ENCODE assay signal across 8 cellular contexts in the genomic region with DNA sequence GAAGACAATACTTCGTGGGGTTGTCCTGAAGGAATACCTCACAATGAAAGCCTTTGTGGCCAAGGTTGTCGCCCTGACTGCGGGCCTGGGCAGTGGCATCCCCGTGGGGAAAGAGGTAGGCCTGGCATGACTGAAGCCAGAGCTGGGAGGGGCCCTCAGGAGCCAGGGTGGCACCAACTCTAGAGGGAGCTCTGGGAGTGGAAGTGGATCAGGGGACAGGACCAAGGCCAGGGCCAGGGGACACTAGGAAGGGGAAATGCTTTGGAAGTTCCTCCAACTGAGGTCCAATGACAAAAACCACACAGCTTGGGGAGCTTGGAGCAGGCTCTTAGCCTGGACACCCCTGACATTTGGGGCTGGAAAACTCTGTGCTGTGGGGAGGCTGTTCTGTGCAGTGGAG. TPM values are rescaled to one million over a fixed set of nuclear protein-coding genes. Genes with fewer than 3 reads are reported as not detected.
DNase-seq lines count a peak whose midpoint lies in the region; ATAC-seq and TF ChIP-seq lines count a peak whose summit lies in the region.
"Had no signal": no experiment of that assay in that cellular context is flagged by ENCODE, and none has a peak within 500 bp of the region (broad histone marks: within the 10 kb centered on the region; RNA-seq: fewer than 3 reads in every experiment).

No MANE protein-coding gene starts in this region.

- H3K36me3 ChIP-seq in endodermal cell (ENCODE audit: control insufficient read depth, insufficient read depth, low read length), result no peaks in the 10 kb centered on the region

- H3K9me3 ChIP-seq in endodermal cell (ENCODE audit: control insufficient read depth, low read length), result no peaks in the 10 kb centered on the region

- no peaks in the 10 kb centered on the region for H3K9me3 Mint-ChIP-seq in activated naive CD4-positive, alpha-beta T cell treated with anti-CD3 and anti-CD28 coated beads for 36 hours
- no peaks in the 10 kb centered on the region for H3K9me3 Mint-ChIP-seq in activated naive CD4-positive, alpha-beta T cell treated with anti-CD3 and anti-CD28 coated beads, Interleukin-2, amount 10 ng/mL, durations not matched to agents 7 days and 5 days
- H3K9me3 Mint-ChIP-seq in endodermal cell, result no peaks in the 10 kb centered on the region
- peaks cover 4% of the 10 kb centered on the region for H3K9me3 Mint-ChIP-seq in stimulated activated memory B cell treated with anti-CD40 and anti-IgM and Interleukin-4, amounts not matched to agents 10 μg/mL and 1 μg/mL and 100 μg/mL, for 72 hours
- H3K9me3 Mint-ChIP-seq: activated CD4-positive, alpha-beta T cell treated with anti-CD3 and anti-CD28 coated beads, Interleukin-2, amount 10 ng/mL, durations not matched to agents 24 days and 14 days had no signal

- no peak overlapping the region for H3K27ac Mint-ChIP-seq in activated naive CD4-positive, alpha-beta T cell treated with anti-CD3 and anti-CD28 coated beads for 36 hours
- no peak overlapping the region for H3K27ac Mint-ChIP-seq in activated naive CD4-positive, alpha-beta T cell treated with anti-CD3 and anti-CD28 coated beads, Interleukin-2, amount 10 ng/mL, durations not matched to agents 7 days and 5 days
- H3K27ac Mint-ChIP-seq in endodermal cell, result no peak overlapping the region
- H3K27ac Mint-ChIP-seq in stimulated activated memory B cell treated with anti-CD40 and anti-IgM and Interleukin-4, amounts not matched to agents 10 μg/mL and 1 μg/mL and 100 μg/mL, for 72 hours, result peak overlapping the region; percentile 17
- H3K27ac Mint-ChIP-seq: activated CD4-positive, alpha-beta T cell treated with anti-CD3 and anti-CD28 coated beads, Interleukin-2, amount 10 ng/mL, durations not matched to agents 24 days and 14 days had no signal

- no peaks in the 10 kb centered on the region for H3K27me3 ChIP-seq in endodermal cell (ENCODE audit: control insufficient read depth, insufficient read depth, low read length, poor library complexity, severe bottlenecking)

- CTCF ChIA-PET in activated naive CD4-positive, alpha-beta T cell treated with anti-CD3 and anti-CD28 coated beads for 36 hours (lab: Charles Lee), result interaction anchor here (1.5 kb wide), 1 partner anchor 24 kb away, joined by 4 read pairs; no protein-coding TSS in a partner anchor
- CTCF ChIA-PET in activated naive CD4-positive, alpha-beta T cell treated with anti-CD3 and anti-CD28 coated beads, Interleukin-2, amount 10 ng/mL, durations not matched to agents 7 days and 5 days (lab: Charles Lee), result interaction anchor here (1.0 to 1.2 kb wide), 3 partner anchors 18 to 96 kb away, joined by 3 to 4 read pairs (median 3); no protein-coding TSS in a partner anchor

- no peak overlapping the region for H3K9ac ChIP-seq in endodermal cell (ENCODE audit: extremely low read depth, low read length, poor library complexity, severe bottlenecking)

- intact Hi-C loops in activated naive CD4-positive, alpha-beta T cell treated with anti-CD3 and anti-CD28 coated beads for 36 hours (cut with micrococcal nuclease), result no loop called here

- peaks cover 5% of the 10 kb centered on the region for H3K4me1 Mint-ChIP-seq in activated naive CD4-positive, alpha-beta T cell treated with anti-CD3 and anti-CD28 coated beads for 36 hours (ENCODE audit: low read depth)
- H3K4me1 Mint-ChIP-seq in activated naive CD4-positive, alpha-beta T cell treated with anti-CD3 and anti-CD28 coated beads, Interleukin-2, amount 10 ng/mL, durations not matched to agents 7 days and 5 days, result peaks cover 21% of the 10 kb centered on the region
- H3K4me1 Mint-ChIP-seq in endodermal cell, result peaks cover 12% of the 10 kb centered on the region
- peaks cover 32% of the 10 kb centered on the region for H3K4me1 Mint-ChIP-seq in stimulated activated memory B cell treated with anti-CD40 and anti-IgM and Interleukin-4, amounts not matched to agents 10 μg/mL and 1 μg/mL and 100 μg/mL, for 72 hours

- 89 to 90% methylated on average over 4 of the region's 4 CpGs for WGBS in endodermal cell (ENCODE audit: insufficient coverage in 1 of 2, insufficient read length in 1 of 2), 2 experiments

- no peak overlapping the region for H3K4me3 Mint-ChIP-seq in activated naive CD4-positive, alpha-beta T cell treated with anti-CD3 and anti-CD28 coated beads for 36 hours
- no peak overlapping the region for H3K4me3 Mint-ChIP-seq in activated naive CD4-positive, alpha-beta T cell treated with anti-CD3 and anti-CD28 coated beads, Interleukin-2, amount 10 ng/mL, durations not matched to agents 7 days and 5 days
- no peak overlapping the region for H3K4me3 Mint-ChIP-seq in endodermal cell
- no peak overlapping the region for H3K4me3 Mint-ChIP-seq in stimulated activated memory B cell treated with anti-CD40 and anti-IgM and Interleukin-4, amounts not matched to agents 10 μg/mL and 1 μg/mL and 100 μg/mL, for 72 hours
- H3K4me3 Mint-ChIP-seq: activated CD4-positive, alpha-beta T cell treated with anti-CD3 and anti-CD28 coated beads, Interleukin-2, amount 10 ng/mL, durations not matched to agents 24 days and 14 days had no signal

- no peaks in the 10 kb centered on the region for H3K36me3 Mint-ChIP-seq in activated naive CD4-positive, alpha-beta T cell treated with anti-CD3 and anti-CD28 coated beads for 36 hours (ENCODE audit: low read depth)
- no peaks in the 10 kb centered on the region for H3K36me3 Mint-ChIP-seq in activated naive CD4-positive, alpha-beta T cell treated with anti-CD3 and anti-CD28 coated beads, Interleukin-2, amount 10 ng/mL, durations not matched to agents 7 days and 5 days
- no peaks in the 10 kb centered on the region for H3K36me3 Mint-ChIP-seq in endodermal cell (ENCODE audit: low read depth)
- H3K36me3 Mint-ChIP-seq in stimulated activated memory B cell treated with anti-CD40 and anti-IgM and Interleukin-4, amounts not matched to agents 10 μg/mL and 1 μg/mL and 100 μg/mL, for 72 hours, result no peaks in the 10 kb centered on the region

- H3K4me1 ChIP-seq in endodermal cell (ENCODE audit: control insufficient read depth, insufficient read depth, low read length), result no peaks in the 10 kb centered on the region

- H3K4me3 ChIP-seq in endodermal cell (ENCODE audit: low read length), result no peak overlapping the region

- no peak overlapping the region for H3K27ac ChIP-seq in endodermal cell (ENCODE audit: low read depth, low read length)

- no peak for ATAC-seq in stimulated activated memory B cell treated with anti-CD40 and anti-IgM and Interleukin-4, amounts not matched to agents 10 μg/mL and 1 μg/mL and 100 μg/mL, for 72 hours
- ATAC-seq in HG02970 (IDR thresholded peaks at IDR 0.05; ENCODE audit: low FRiP score, unreplicated experiment), result no peak

- no peaks in the 10 kb centered on the region for H3K27me3 Mint-ChIP-seq in activated naive CD4-positive, alpha-beta T cell treated with anti-CD3 and anti-CD28 coated beads for 36 hours (ENCODE audit: low read depth)
- H3K27me3 Mint-ChIP-seq in activated naive CD4-positive, alpha-beta T cell treated with anti-CD3 and anti-CD28 coated beads, Interleukin-2, amount 10 ng/mL, durations not matched to agents 7 days and 5 days, result peaks cover 38% of the 10 kb centered on the region
- H3K27me3 Mint-ChIP-seq in endodermal cell (ENCODE audit: insufficient read depth), result peaks cover 10% of the 10 kb centered on the region
- no peaks in the 10 kb centered on the region for H3K27me3 Mint-ChIP-seq in stimulated activated memory B cell treated with anti-CD40 and anti-IgM and Interleukin-4, amounts not matched to agents 10 μg/mL and 1 μg/mL and 100 μg/mL, for 72 hours

- peak; percentile 52 for TF ChIP-seq CTCF in endodermal cell (conservative IDR thresholded peaks at IDR 0.05)

- DNase-seq in activated naive CD4-positive, alpha-beta T cell treated with anti-CD3 and anti-CD28 coated beads for 36 hours, result peak; percentile 25
- DNase-seq in activated naive CD4-positive, alpha-beta T cell treated with anti-CD3 and anti-CD28 coated beads, Interleukin-2, amount 10 ng/mL, durations not matched to agents 7 days and 5 days, result no peak
- DNase-seq in endodermal cell (peak; percentile 72), HuH-7.5 (ENCODE audit: low spot score) (no peak)
- DNase-seq: activated CD4-positive, alpha-beta T cell treated with anti-CD3 and anti-CD28 coated beads, Interleukin-2, amount 10 ng/mL, durations not matched to agents 24 days and 14 days; KG1 had no signal

RNA-seq across cellular contexts. Expression of a gene that starts 5.8 kb away (rescaled TPM):
- total RNA-seq in activated naive CD4-positive, alpha-beta T cell treated with anti-CD3 and anti-CD28 coated beads for 36 hours, result not detected
- under 1 TPM in 1 of 2 donors, not detected in 1; 0.53 TPM for total RNA-seq in endodermal cell
- not detected for polyA plus RNA-seq in endodermal cell (2013, experiment 1 of 2)
- 0.08 TPM for polyA plus RNA-seq in endodermal cell (2013, experiment 2 of 2)
- total RNA-seq: activated CD4-positive, alpha-beta T cell treated with anti-CD3 and anti-CD28 coated beads, Interleukin-2, amount 10 ng/mL, durations not matched to agents 24 days and 14 days had no signal

RNA-seq across cellular contexts. Expression of a gene that starts 33.6 kb away (rescaled TPM):
- total RNA-seq in activated naive CD4-positive, alpha-beta T cell treated with anti-CD3 and anti-CD28 coated beads for 36 hours, result 100 to 1,000 TPM; 116 to 124 TPM
- 10 to 100 TPM; 47.9 to 48.3 TPM for total RNA-seq in endodermal cell
- polyA plus RNA-seq in endodermal cell (2013, experiment 1 of 2), result 31.1 TPM
- polyA plus RNA-seq in endodermal cell (2013, experiment 2 of 2), result 30.2 TPM

RNA-seq across cellular contexts. Expression of a gene that starts 37.0 kb away (rescaled TPM):
- total RNA-seq in activated naive CD4-positive, alpha-beta T cell treated with anti-CD3 and anti-CD28 coated beads for 36 hours, result under 1 TPM; 0.64 to 0.74 TPM
- total RNA-seq in endodermal cell, result 1 to 10 TPM; 1.6 to 2.3 TPM
- 1.00 TPM for polyA plus RNA-seq in endodermal cell (2013, experiment 1 of 2)
- 0.99 TPM for polyA plus RNA-seq in endodermal cell (2013, experiment 2 of 2)

RNA-seq across cellular contexts. Expression of a gene that starts 40.8 kb away (rescaled TPM):
- total RNA-seq in activated naive CD4-positive, alpha-beta T cell treated with anti-CD3 and anti-CD28 coated beads for 36 hours, result 1 to 10 TPM; 1.5 to 1.7 TPM
- total RNA-seq in endodermal cell, result 1 to 10 TPM; 1.9 to 3.6 TPM
- polyA plus RNA-seq in endodermal cell (2013, experiment 1 of 2), result 26.5 TPM
- polyA plus RNA-seq in endodermal cell (2013, experiment 2 of 2), result 21.7 TPM

RNA-seq across cellular contexts. Expression of a gene that starts 58.5 kb away (rescaled TPM):
- total RNA-seq in activated naive CD4-positive, alpha-beta T cell treated with anti-CD3 and anti-CD28 coated beads for 36 hours, result 100 to 1,000 TPM; 186 to 187 TPM
- total RNA-seq in endodermal cell, result 10 to 100 TPM; 61.1 to 75.0 TPM
- polyA plus RNA-seq in endodermal cell (2013, experiment 1 of 2), result 69.1 TPM
- 62.2 TPM for polyA plus RNA-seq in endodermal cell (2013, experiment 2 of 2)

Comparison
In these comparisons a context has a peak if more than half of its experiments do, and no peak if none do; other contexts are left out.
1. DNase-seq: peak in activated naive CD4-positive, alpha-beta T cell treated with anti-CD3 and anti-CD28 coated beads for 36 hours (single experiment) and endodermal cell (single experiment); none in activated naive CD4-positive, alpha-beta T cell treated with anti-CD3 and anti-CD28 coated beads, Interleukin-2, amount 10 ng/mL, durations not matched to agents 7 days and 5 days (single experiment) and HuH-7.5 (single experiment).